Comparison of ENCODE assay signal across 1 cellular context in the genomic region with DNA sequence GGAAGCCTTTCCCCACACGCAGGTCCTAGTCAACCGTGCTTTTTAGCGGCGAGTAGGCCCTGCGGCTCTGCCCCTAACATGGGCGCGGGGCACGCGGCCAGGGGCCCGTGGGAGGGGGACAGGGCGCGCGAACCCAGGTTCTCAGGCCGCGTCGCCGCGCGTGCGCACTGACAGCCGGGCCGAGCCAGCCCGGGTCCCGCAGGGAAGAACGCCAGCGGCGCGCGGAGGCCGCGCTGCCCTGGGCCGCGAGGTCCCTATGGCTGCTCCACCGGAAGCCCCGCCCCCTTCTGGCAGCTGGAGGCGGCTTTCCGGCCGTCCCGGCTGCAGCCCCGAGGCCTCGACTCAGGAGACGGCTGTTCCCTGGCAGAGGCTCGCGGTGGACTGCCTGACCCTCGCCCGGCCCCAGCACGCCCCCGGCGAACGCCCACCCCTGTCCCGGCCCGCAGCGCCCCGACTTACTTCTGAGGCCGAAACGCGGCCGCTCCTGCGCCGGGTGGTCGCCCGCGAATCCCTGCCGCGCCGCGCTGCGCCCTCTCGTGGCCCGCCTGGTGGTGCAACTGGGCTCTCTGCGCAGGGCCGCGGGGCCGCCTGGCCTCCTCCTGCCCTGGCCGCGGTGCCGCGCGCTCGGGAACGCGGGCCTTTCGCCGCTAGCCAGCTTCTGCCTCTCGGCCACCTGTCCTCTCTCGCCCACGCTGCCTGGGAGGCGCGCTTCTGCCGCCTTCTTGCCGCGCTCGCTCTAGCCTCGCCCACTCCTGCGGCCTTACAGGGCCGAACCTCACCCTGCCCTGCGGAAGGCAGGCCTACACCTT.
A peak's percentile ranks its signal among the peaks of the same experiment; 100 is the strongest.
TF ChIP-seq lines count a peak whose summit lies in the region.

No MANE protein-coding gene starts in this region.

TF ChIP-seq in K562, 482 proteins besides CTCF, POLR2A, EP300 and RAD21 (continued from another document and continues in another):
- TF ChIP-seq, protein P1, sequence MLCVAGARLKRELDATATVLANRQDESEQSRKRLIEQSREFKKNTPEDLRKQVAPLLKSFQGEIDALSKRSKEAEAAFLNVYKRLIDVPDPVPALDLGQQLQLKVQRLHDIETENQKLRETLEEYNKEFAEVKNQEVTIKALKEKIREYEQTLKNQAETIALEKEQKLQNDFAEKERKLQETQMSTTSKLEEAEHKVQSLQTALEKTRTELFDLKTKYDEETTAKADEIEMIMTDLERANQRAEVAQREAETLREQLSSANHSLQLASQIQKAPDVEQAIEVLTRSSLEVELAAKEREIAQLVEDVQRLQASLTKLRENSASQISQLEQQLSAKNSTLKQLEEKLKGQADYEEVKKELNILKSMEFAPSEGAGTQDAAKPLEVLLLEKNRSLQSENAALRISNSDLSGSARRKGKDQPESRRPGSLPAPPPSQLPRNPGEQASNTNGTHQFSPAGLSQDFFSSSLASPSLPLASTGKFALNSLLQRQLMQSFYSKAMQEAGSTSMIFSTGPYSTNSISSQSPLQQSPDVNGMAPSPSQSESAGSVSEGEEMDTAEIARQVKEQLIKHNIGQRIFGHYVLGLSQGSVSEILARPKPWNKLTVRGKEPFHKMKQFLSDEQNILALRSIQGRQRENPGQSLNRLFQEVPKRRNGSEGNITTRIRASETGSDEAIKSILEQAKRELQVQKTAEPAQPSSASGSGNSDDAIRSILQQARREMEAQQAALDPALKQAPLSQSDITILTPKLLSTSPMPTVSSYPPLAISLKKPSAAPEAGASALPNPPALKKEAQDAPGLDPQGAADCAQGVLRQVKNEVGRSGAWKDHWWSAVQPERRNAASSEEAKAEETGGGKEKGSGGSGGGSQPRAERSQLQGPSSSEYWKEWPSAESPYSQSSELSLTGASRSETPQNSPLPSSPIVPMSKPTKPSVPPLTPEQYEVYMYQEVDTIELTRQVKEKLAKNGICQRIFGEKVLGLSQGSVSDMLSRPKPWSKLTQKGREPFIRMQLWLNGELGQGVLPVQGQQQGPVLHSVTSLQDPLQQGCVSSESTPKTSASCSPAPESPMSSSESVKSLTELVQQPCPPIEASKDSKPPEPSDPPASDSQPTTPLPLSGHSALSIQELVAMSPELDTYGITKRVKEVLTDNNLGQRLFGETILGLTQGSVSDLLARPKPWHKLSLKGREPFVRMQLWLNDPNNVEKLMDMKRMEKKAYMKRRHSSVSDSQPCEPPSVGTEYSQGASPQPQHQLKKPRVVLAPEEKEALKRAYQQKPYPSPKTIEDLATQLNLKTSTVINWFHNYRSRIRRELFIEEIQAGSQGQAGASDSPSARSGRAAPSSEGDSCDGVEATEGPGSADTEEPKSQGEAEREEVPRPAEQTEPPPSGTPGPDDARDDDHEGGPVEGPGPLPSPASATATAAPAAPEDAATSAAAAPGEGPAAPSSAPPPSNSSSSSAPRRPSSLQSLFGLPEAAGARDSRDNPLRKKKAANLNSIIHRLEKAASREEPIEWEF (CRISPR knock-in tag; IDR thresholded peaks at IDR 0.05), result no peak
- TF ChIP-seq FOXK2 (conservative IDR thresholded peaks at IDR 0.05 in 1 of 2, IDR thresholded peaks at IDR 0.05 in 1 of 2; ENCODE audit: low read depth in 2 of 2), result no peak
- TF ChIP-seq HSF4 (CRISPR knock-in tag; IDR thresholded peaks at IDR 0.05; ENCODE audit: borderline replicate concordance), result no peak
- peak; percentile 56; the same call in 1 of the 2 replicates for TF ChIP-seq NR4A1 (CRISPR knock-in tag; IDR thresholded peaks at IDR 0.05)
- TF ChIP-seq NR4A1 (tag; IDR thresholded peaks at IDR 0.05), result peak; percentile 83
- TF ChIP-seq CC2D1A (IDR thresholded peaks at IDR 0.05), result no peak
- TF ChIP-seq, protein P2, sequence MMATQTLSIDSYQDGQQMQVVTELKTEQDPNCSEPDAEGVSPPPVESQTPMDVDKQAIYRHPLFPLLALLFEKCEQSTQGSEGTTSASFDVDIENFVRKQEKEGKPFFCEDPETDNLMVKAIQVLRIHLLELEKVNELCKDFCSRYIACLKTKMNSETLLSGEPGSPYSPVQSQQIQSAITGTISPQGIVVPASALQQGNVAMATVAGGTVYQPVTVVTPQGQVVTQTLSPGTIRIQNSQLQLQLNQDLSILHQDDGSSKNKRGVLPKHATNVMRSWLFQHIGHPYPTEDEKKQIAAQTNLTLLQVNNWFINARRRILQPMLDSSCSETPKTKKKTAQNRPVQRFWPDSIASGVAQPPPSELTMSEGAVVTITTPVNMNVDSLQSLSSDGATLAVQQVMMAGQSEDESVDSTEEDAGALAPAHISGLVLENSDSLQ (IDR thresholded peaks at IDR 0.05), result no peak
- peak; percentile 73; the same call in 1 of the 2 replicates for TF ChIP-seq FOXK1 (CRISPR knock-in tag; IDR thresholded peaks at IDR 0.05; ENCODE audit: borderline replicate concordance)
- no peak for TF ChIP-seq BRCA1 (IDR thresholded peaks at IDR 0.05)
- peak; percentile 54; the same call in 1 of the 2 replicates for TF ChIP-seq BRCA1 (CRISPR knock-in tag; IDR thresholded peaks at IDR 0.05)
- TF ChIP-seq, protein P3, sequence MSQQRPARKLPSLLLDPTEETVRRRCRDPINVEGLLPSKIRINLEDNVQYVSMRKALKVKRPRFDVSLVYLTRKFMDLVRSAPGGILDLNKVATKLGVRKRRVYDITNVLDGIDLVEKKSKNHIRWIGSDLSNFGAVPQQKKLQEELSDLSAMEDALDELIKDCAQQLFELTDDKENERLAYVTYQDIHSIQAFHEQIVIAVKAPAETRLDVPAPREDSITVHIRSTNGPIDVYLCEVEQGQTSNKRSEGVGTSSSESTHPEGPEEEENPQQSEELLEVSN (IDR thresholded peaks at IDR 0.05; ENCODE audit: borderline replicate concordance in 1 of 2, extremely low read depth in 1 of 2, insufficient read depth in 1 of 2, insufficient read length in 1 of 2, low read depth in 1 of 2, low read length in 1 of 2, poor library complexity in 1 of 2, severe bottlenecking in 1 of 2), result peak; percentile 95 to 97
- TF ChIP-seq, protein P4, sequence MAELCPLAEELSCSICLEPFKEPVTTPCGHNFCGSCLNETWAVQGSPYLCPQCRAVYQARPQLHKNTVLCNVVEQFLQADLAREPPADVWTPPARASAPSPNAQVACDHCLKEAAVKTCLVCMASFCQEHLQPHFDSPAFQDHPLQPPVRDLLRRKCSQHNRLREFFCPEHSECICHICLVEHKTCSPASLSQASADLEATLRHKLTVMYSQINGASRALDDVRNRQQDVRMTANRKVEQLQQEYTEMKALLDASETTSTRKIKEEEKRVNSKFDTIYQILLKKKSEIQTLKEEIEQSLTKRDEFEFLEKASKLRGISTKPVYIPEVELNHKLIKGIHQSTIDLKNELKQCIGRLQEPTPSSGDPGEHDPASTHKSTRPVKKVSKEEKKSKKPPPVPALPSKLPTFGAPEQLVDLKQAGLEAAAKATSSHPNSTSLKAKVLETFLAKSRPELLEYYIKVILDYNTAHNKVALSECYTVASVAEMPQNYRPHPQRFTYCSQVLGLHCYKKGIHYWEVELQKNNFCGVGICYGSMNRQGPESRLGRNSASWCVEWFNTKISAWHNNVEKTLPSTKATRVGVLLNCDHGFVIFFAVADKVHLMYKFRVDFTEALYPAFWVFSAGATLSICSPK (IDR thresholded peaks at IDR 0.05; ENCODE audit: borderline replicate concordance), result no peak
- peak; percentile 76 for TF ChIP-seq RBM22 (IDR thresholded peaks at IDR 0.05; ENCODE audit: low read depth, low read length, poor library complexity, severe bottlenecking)
- TF ChIP-seq, protein P5, sequence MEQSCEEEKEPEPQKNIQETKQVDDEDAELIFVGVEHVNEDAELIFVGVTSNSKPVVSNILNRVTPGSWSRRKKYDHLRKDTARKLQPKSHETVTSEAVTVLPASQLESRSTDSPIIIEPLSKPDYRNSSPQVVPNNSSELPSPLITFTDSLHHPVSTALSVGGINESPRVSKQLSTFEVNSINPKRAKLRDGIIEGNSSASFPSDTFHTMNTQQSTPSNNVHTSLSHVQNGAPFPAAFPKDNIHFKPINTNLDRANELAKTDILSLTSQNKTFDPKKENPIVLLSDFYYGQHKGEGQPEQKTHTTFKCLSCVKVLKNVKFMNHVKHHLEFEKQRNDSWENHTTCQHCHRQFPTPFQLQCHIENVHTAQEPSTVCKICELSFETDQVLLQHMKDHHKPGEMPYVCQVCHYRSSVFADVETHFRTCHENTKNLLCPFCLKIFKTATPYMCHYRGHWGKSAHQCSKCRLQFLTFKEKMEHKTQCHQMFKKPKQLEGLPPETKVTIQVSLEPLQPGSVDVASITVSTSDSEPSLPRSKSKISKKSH (CRISPR knock-in tag; IDR thresholded peaks at IDR 0.05), result no peak
- peak; percentile 83 for TF ChIP-seq SUPT5H (IDR thresholded peaks at IDR 0.05)
- TF ChIP-seq, protein P6, sequence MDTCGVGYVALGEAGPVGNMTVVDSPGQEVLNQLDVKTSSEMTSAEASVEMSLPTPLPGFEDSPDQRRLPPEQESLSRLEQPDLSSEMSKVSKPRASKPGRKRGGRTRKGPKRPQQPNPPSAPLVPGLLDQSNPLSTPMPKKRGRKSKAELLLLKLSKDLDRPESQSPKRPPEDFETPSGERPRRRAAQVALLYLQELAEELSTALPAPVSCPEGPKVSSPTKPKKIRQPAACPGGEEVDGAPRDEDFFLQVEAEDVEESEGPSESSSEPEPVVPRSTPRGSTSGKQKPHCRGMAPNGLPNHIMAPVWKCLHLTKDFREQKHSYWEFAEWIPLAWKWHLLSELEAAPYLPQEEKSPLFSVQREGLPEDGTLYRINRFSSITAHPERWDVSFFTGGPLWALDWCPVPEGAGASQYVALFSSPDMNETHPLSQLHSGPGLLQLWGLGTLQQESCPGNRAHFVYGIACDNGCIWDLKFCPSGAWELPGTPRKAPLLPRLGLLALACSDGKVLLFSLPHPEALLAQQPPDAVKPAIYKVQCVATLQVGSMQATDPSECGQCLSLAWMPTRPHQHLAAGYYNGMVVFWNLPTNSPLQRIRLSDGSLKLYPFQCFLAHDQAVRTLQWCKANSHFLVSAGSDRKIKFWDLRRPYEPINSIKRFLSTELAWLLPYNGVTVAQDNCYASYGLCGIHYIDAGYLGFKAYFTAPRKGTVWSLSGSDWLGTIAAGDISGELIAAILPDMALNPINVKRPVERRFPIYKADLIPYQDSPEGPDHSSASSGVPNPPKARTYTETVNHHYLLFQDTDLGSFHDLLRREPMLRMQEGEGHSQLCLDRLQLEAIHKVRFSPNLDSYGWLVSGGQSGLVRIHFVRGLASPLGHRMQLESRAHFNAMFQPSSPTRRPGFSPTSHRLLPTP (IDR thresholded peaks at IDR 0.05; ENCODE audit: borderline replicate concordance, extremely low read depth, insufficient read length), result no peak
- peak; percentile 83 for TF ChIP-seq NCOA6 (IDR thresholded peaks at IDR 0.05)
- TF ChIP-seq PHF20 (IDR thresholded peaks at IDR 0.05; ENCODE audit: partially characterized antibody), result peak; percentile 86
- TF ChIP-seq TEAD2 (tag; IDR thresholded peaks at IDR 0.05), result no peak; the same call in 1 of the 2 replicates
- TF ChIP-seq ZNF717 (CRISPR knock-in tag; IDR thresholded peaks at IDR 0.05), result no peak
- TF ChIP-seq, protein P7, sequence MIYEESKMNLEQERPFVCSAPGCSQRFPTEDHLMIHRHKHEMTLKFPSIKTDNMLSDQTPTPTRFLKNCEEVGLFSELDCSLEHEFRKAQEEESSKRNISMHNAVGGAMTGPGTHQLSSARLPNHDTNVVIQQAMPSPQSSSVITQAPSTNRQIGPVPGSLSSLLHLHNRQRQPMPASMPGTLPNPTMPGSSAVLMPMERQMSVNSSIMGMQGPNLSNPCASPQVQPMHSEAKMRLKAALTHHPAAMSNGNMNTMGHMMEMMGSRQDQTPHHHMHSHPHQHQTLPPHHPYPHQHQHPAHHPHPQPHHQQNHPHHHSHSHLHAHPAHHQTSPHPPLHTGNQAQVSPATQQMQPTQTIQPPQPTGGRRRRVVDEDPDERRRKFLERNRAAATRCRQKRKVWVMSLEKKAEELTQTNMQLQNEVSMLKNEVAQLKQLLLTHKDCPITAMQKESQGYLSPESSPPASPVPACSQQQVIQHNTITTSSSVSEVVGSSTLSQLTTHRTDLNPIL (CRISPR knock-in tag; IDR thresholded peaks at IDR 0.05), result no peak
- peak; percentile 91 for TF ChIP-seq CBX1 (IDR thresholded peaks at IDR 0.05; ENCODE audit: low read depth)
- TF ChIP-seq JUND (IDR thresholded peaks at IDR 0.05; ENCODE audit: borderline replicate concordance, low read depth, low read length), result no peak
- TF ChIP-seq JUND (tag; IDR thresholded peaks at IDR 0.05; ENCODE audit: borderline replicate concordance, low read depth, low read length), result no peak; the same call in 2 of the 3 replicates
- TF ChIP-seq, protein P8, sequence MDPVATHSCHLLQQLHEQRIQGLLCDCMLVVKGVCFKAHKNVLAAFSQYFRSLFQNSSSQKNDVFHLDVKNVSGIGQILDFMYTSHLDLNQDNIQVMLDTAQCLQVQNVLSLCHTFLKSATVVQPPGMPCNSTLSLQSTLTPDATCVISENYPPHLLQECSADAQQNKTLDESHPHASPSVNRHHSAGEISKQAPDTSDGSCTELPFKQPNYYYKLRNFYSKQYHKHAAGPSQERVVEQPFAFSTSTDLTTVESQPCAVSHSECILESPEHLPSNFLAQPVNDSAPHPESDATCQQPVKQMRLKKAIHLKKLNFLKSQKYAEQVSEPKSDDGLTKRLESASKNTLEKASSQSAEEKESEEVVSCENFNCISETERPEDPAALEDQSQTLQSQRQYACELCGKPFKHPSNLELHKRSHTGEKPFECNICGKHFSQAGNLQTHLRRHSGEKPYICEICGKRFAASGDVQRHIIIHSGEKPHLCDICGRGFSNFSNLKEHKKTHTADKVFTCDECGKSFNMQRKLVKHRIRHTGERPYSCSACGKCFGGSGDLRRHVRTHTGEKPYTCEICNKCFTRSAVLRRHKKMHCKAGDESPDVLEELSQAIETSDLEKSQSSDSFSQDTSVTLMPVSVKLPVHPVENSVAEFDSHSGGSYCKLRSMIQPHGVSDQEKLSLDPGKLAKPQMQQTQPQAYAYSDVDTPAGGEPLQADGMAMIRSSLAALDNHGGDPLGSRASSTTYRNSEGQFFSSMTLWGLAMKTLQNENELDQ (CRISPR knock-in tag; IDR thresholded peaks at IDR 0.05; ENCODE audit: borderline replicate concordance), result peak; percentile 94; the same call in 1 of the 2 replicates
- TF ChIP-seq, protein P9, sequence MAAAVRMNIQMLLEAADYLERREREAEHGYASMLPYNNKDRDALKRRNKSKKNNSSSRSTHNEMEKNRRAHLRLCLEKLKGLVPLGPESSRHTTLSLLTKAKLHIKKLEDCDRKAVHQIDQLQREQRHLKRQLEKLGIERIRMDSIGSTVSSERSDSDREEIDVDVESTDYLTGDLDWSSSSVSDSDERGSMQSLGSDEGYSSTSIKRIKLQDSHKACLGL (CRISPR knock-in tag; IDR thresholded peaks at IDR 0.05; ENCODE audit: borderline replicate concordance, poor library complexity, severe bottlenecking), result peak; percentile 47
- peak; percentile 27; the same call in 1 of the 2 replicates for TF ChIP-seq KDM2B (CRISPR knock-in tag; IDR thresholded peaks at IDR 0.05)
- TF ChIP-seq, protein P10, sequence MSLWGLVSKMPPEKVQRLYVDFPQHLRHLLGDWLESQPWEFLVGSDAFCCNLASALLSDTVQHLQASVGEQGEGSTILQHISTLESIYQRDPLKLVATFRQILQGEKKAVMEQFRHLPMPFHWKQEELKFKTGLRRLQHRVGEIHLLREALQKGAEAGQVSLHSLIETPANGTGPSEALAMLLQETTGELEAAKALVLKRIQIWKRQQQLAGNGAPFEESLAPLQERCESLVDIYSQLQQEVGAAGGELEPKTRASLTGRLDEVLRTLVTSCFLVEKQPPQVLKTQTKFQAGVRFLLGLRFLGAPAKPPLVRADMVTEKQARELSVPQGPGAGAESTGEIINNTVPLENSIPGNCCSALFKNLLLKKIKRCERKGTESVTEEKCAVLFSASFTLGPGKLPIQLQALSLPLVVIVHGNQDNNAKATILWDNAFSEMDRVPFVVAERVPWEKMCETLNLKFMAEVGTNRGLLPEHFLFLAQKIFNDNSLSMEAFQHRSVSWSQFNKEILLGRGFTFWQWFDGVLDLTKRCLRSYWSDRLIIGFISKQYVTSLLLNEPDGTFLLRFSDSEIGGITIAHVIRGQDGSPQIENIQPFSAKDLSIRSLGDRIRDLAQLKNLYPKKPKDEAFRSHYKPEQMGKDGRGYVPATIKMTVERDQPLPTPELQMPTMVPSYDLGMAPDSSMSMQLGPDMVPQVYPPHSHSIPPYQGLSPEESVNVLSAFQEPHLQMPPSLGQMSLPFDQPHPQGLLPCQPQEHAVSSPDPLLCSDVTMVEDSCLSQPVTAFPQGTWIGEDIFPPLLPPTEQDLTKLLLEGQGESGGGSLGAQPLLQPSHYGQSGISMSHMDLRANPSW (CRISPR knock-in tag; IDR thresholded peaks at IDR 0.05), result no peak
- peak; percentile 79; the same call in 1 of the 2 replicates for TF ChIP-seq ZNF217 (CRISPR knock-in tag; IDR thresholded peaks at IDR 0.05)
- no peak for TF ChIP-seq HMG20B (CRISPR knock-in tag; IDR thresholded peaks at IDR 0.05)
